ENCODE assay signal across 1 cellular context in the genomic region with DNA sequence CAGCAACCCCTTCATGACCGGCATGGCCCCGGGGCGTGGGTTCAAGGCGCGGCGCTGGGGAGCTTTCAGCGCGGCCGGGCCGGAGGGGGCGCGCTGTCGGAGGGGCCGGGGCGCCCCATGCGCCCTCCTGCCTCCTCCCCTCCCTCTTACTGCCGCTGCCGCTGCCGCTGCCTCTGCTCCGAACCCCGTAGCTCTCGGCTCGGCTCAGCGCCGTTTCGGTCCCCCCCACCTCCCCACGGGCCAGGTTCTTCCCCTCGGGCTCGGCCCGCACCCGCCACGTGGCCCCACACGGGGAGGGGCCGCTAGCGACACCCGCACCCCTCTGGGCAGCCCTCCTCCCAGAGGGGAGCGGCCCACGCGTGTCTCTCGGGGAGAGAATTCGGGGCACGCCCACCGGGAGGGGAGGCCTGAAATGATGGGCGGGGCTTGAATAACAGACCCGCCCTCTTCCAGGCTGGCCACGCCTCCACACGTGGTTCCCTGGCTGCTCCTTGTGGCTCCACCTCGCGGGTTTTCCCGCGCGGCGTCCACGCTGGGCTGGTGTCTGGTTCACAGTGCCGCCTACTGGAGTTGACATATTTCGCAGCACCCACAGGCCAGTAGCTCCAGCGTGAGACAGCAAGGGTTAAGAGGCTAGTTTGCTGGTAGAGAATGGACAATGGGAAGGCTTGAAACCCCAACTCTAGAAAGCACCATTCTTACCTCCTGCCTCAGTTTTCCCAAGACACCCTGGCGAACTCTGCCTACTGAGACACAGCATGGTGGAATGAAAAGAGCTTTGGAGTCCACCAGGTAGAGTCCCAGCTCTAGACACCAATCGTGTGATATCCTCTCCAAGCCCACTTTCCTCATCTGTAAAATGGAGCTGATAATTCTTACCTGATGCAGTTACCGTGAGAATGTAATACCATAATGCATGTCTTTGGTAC.
A peak's percentile ranks its signal among the peaks of the same experiment; 100 is the strongest.
TF ChIP-seq lines count a peak whose summit lies in the region.

A gene (minus strand): TSS at position 221 of the 929 bp plus-strand sequence. CDS start 197 bp downstream, at position 24.

TF ChIP-seq in SK-N-SH, 30 proteins besides CTCF, POLR2A, EP300 and RAD21 (continued from another document):
- TF ChIP-seq, protein P1, sequence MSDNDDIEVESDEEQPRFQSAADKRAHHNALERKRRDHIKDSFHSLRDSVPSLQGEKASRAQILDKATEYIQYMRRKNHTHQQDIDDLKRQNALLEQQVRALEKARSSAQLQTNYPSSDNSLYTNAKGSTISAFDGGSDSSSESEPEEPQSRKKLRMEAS (IDR thresholded peaks at IDR 0.05; ENCODE audit: low read depth), result peak; percentile 99
- TF ChIP-seq, protein P2, sequence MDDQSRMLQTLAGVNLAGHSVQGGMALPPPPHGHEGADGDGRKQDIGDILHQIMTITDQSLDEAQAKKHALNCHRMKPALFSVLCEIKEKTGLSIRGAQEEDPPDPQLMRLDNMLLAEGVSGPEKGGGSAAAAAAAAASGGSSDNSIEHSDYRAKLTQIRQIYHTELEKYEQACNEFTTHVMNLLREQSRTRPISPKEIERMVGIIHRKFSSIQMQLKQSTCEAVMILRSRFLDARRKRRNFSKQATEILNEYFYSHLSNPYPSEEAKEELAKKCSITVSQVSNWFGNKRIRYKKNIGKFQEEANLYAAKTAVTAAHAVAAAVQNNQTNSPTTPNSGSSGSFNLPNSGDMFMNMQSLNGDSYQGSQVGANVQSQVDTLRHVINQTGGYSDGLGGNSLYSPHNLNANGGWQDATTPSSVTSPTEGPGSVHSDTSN (IDR thresholded peaks at IDR 0.05), result no peak
- TF ChIP-seq MEF2A (IDR thresholded peaks at IDR 0.05; ENCODE audit: borderline replicate concordance, low read depth) (no peak), RCOR1 (IDR thresholded peaks at IDR 0.05; ENCODE audit: low read length) (no peak; the same call in 1 of the 2 replicates), SMC3 (IDR thresholded peaks at IDR 0.05; ENCODE audit: low read depth, low read length) (peak; percentile 40), TCF12 (IDR thresholded peaks at IDR 0.05) (no peak), RXRA (IDR thresholded peaks at IDR 0.05; ENCODE audit: borderline replicate concordance, low read depth) (no peak), GABPA (IDR thresholded peaks at IDR 0.05; ENCODE audit: low read depth) (no peak), JUND (IDR thresholded peaks at IDR 0.05) (no peak), POLR2AphosphoS5 (IDR thresholded peaks at IDR 0.05; ENCODE audit: low read depth, low read length) (no peak), ELF1 (IDR thresholded peaks at IDR 0.05) (no peak)
- TF ChIP-seq, protein P3, sequence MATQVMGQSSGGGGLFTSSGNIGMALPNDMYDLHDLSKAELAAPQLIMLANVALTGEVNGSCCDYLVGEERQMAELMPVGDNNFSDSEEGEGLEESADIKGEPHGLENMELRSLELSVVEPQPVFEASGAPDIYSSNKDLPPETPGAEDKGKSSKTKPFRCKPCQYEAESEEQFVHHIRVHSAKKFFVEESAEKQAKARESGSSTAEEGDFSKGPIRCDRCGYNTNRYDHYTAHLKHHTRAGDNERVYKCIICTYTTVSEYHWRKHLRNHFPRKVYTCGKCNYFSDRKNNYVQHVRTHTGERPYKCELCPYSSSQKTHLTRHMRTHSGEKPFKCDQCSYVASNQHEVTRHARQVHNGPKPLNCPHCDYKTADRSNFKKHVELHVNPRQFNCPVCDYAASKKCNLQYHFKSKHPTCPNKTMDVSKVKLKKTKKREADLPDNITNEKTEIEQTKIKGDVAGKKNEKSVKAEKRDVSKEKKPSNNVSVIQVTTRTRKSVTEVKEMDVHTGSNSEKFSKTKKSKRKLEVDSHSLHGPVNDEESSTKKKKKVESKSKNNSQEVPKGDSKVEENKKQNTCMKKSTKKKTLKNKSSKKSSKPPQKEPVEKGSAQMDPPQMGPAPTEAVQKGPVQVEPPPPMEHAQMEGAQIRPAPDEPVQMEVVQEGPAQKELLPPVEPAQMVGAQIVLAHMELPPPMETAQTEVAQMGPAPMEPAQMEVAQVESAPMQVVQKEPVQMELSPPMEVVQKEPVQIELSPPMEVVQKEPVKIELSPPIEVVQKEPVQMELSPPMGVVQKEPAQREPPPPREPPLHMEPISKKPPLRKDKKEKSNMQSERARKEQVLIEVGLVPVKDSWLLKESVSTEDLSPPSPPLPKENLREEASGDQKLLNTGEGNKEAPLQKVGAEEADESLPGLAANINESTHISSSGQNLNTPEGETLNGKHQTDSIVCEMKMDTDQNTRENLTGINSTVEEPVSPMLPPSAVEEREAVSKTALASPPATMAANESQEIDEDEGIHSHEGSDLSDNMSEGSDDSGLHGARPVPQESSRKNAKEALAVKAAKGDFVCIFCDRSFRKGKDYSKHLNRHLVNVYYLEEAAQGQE (IDR thresholded peaks at IDR 0.05; ENCODE audit: low read depth, low read length), result 0 out of 2 replicates have a peak, but pooled peaks have one; percentile 19
- TF ChIP-seq, protein P4, sequence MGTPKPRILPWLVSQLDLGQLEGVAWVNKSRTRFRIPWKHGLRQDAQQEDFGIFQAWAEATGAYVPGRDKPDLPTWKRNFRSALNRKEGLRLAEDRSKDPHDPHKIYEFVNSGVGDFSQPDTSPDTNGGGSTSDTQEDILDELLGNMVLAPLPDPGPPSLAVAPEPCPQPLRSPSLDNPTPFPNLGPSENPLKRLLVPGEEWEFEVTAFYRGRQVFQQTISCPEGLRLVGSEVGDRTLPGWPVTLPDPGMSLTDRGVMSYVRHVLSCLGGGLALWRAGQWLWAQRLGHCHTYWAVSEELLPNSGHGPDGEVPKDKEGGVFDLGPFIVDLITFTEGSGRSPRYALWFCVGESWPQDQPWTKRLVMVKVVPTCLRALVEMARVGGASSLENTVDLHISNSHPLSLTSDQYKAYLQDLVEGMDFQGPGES (IDR thresholded peaks at IDR 0.05; ENCODE audit: low read depth, low read length), result no peak
- TF ChIP-seq, protein P5, sequence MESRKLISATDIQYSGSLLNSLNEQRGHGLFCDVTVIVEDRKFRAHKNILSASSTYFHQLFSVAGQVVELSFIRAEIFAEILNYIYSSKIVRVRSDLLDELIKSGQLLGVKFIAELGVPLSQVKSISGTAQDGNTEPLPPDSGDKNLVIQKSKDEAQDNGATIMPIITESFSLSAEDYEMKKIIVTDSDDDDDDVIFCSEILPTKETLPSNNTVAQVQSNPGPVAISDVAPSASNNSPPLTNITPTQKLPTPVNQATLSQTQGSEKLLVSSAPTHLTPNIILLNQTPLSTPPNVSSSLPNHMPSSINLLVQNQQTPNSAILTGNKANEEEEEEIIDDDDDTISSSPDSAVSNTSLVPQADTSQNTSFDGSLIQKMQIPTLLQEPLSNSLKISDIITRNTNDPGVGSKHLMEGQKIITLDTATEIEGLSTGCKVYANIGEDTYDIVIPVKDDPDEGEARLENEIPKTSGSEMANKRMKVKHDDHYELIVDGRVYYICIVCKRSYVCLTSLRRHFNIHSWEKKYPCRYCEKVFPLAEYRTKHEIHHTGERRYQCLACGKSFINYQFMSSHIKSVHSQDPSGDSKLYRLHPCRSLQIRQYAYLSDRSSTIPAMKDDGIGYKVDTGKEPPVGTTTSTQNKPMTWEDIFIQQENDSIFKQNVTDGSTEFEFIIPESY (IDR thresholded peaks at IDR 0.05; ENCODE audit: borderline replicate concordance, low read depth), result no peak
TF ChIP-seq in SK-N-SH: peak in this region for 8.
